Comparison of ENCODE assay signal across 8 cellular contexts in the genomic region with DNA sequence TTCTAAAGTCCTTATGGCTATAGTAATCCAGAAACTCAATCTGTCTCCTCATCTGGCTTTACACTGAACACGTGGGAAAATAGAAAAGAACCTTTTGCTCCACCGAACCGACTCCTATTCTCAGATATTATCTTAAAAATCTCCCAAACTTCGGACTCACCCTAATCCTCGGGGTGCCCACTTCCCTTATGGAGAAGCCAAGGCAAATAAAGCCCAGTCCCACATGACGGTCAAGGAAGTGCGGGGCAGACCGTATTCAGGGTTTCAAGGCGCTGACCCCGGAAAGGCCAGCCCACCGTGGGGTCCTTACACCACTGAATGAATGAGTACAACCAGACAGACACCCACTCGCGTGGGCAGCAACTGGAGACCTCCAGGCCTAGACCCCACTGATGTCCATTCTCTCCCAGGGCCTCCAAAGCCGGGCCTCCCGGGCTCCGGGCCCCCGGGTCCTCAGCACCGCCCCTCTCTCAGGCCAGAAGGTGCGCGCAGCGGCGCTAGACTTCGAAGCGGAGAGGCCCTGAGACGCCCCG. TPM values are rescaled to one million over a fixed set of nuclear protein-coding genes. Genes with fewer than 3 reads are reported as not detected.
DNase-seq lines count a peak whose midpoint lies in the region; ATAC-seq lines count a peak whose summit lies in the region.

No MANE protein-coding gene starts in this region.

- DNase-seq in COLO668 (lab: John Stamatoyannopoulos, UW; ENCODE audit: unreplicated experiment) = peak; percentile 78
- DNase-seq in HT-29 (ENCODE audit: low spot score) = peak; percentile 24
- no peak for DNase-seq in activated naive CD4-positive, alpha-beta T cell treated with anti-CD3 and anti-CD28 coated beads, Interleukin-2, amount 50 U/mL, for 72 hours (ENCODE audit: low spot score in 2 of 2)
- DNase-seq in stimulated activated naive CD8-positive, alpha-beta T cell treated with anti-CD3 and anti-CD28 coated beads, Interleukin-15, Interleukin-2, amounts not matched to agents 100 U/mL and 50 U/mL, for 24 hours = no peak
- no peak for DNase-seq in LoVo (ENCODE audit: low spot score)
- no peak for DNase-seq in G401 (ENCODE audit: low spot score)

- peak; percentile 36 for ATAC-seq in GM21390 (IDR thresholded peaks at IDR 0.05; ENCODE audit: unreplicated experiment)
- ATAC-seq in activated naive CD4-positive, alpha-beta T cell treated with anti-CD3 and anti-CD28 coated beads, Interleukin-2, amount 50 U/mL, for 72 hours = peak; percentile 17 to 31
- peak; percentile 29 for ATAC-seq in stimulated activated naive CD8-positive, alpha-beta T cell treated with anti-CD3 and anti-CD28 coated beads, Interleukin-15, Interleukin-2, amounts not matched to agents 100 U/mL and 50 U/mL, for 24 hours

- no peaks in the 10 kb centered on the region for H3K9me3 Mint-ChIP-seq in activated naive CD4-positive, alpha-beta T cell treated with anti-CD3 and anti-CD28 coated beads, Interleukin-2, amount 50 U/mL, for 72 hours

- H3K27ac Mint-ChIP-seq in activated naive CD4-positive, alpha-beta T cell treated with anti-CD3 and anti-CD28 coated beads, Interleukin-2, amount 50 U/mL, for 72 hours = peak overlapping the region; percentile 91 to 97

- peaks cover 16 to 37% of the 10 kb centered on the region in 2 donors for H3K36me3 Mint-ChIP-seq in activated naive CD4-positive, alpha-beta T cell treated with anti-CD3 and anti-CD28 coated beads, Interleukin-2, amount 50 U/mL, for 72 hours

- in situ Hi-C loops in G401 (cut with HindIII; ENCODE audit: low sequenced_read_pairs) = loop anchor here (5.0 kb wide), 1 partner anchor 35 kb away; no protein-coding TSS in a partner anchor

- peak overlapping the region; percentile 66 for H3K4me3 ChIP-seq in iPS-11a (ENCODE audit: low read depth, low read length)

RNA-seq across cellular contexts. Expression of gene NUP98, which starts 0.5 kb away (rescaled TPM):
- total RNA-seq in HT-29 (2014; rRNA removed; shearing (Covaris generic)) = 151 and 165 TPM in 2 replicates
- 100 to 1,000 TPM in 1 of 2 donors, 10 to 100 TPM in 1; 98.0 to 131 TPM for total RNA-seq in activated naive CD4-positive, alpha-beta T cell treated with anti-CD3 and anti-CD28 coated beads, Interleukin-2, amount 50 U/mL, for 72 hours
- total RNA-seq in G401 (2014; rRNA removed; shearing (Covaris generic)) = 115 and 150 TPM in 2 replicates

RNA-seq across cellular contexts. Expression of gene PGAP2, which starts 11.5 kb away (rescaled TPM):
- 40.9 and 41.3 TPM in 2 replicates for total RNA-seq in HT-29 (2014; rRNA removed; shearing (Covaris generic))
- total RNA-seq in activated naive CD4-positive, alpha-beta T cell treated with anti-CD3 and anti-CD28 coated beads, Interleukin-2, amount 50 U/mL, for 72 hours = 10 to 100 TPM; 27.1 to 33.5 TPM
- 11.9 and 15.1 TPM in 2 replicates for total RNA-seq in G401 (2014; rRNA removed; shearing (Covaris generic))

RNA-seq across cellular contexts. Expression of gene RHOG, which starts 43.9 kb away (rescaled TPM):
- total RNA-seq in HT-29 (2014; rRNA removed; shearing (Covaris generic)) = 53.4 and 58.9 TPM in 2 replicates
- 100 to 1,000 TPM; 109 to 154 TPM for total RNA-seq in activated naive CD4-positive, alpha-beta T cell treated with anti-CD3 and anti-CD28 coated beads, Interleukin-2, amount 50 U/mL, for 72 hours
- total RNA-seq in G401 (2014; rRNA removed; shearing (Covaris generic)) = 8.3 and 12.0 TPM in 2 replicates

RNA-seq across cellular contexts. Expression of gene STIM1, which starts 58.6 kb away (rescaled TPM):
- 28.3 and 29.4 TPM in 2 replicates for total RNA-seq in HT-29 (2014; rRNA removed; shearing (Covaris generic))
- total RNA-seq in activated naive CD4-positive, alpha-beta T cell treated with anti-CD3 and anti-CD28 coated beads, Interleukin-2, amount 50 U/mL, for 72 hours = 10 to 100 TPM; 75.8 to 88.8 TPM
- total RNA-seq in G401 (2014; rRNA removed; shearing (Covaris generic)) = 15.4 and 28.2 TPM in 2 replicates

Comparison
In these comparisons a context has a peak if more than half of its experiments do, and no peak if none do; other contexts are left out.
1. DNase-seq: peak in COLO668 (single experiment) and HT-29 (single experiment); none in activated naive CD4-positive, alpha-beta T cell treated with anti-CD3 and anti-CD28 coated beads, Interleukin-2, amount 50 U/mL, for 72 hours (0 of 2), stimulated activated naive CD8-positive, alpha-beta T cell treated with anti-CD3 and anti-CD28 coated beads, Interleukin-15, Interleukin-2, amounts not matched to agents 100 U/mL and 50 U/mL, for 24 hours (single experiment), LoVo (single experiment) and G401 (single experiment).
2. Peak in every context shown above with its lines, with median percentiles within 50 percentile points of each other: ATAC-seq.